19 cellular contexts compared by ENCODE assay signal in the genomic region with DNA sequence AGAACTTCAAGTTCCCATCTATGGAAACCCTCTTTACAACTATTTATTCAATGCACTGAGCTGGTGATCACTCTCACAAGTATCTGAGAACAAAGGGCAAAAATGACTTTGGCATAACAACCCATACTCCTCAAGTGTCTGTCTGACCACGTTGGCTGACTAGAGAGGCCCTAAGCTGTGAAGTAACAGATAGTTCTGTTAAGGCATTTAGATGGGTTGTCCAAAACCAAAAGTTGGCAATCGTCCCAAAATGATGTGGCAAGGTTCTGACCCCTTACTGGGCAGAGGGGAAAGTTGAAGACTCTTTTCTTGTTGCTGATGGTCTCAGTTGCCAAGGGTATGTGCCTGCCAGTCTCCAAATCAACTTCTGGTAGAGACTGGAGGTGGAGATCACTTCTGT.
DNase-seq lines count a peak whose midpoint lies in the region; ATAC-seq and TF ChIP-seq lines count a peak whose summit lies in the region.
"Had no signal": no experiment of that assay in that cellular context is flagged by ENCODE, and none has a peak within 500 bp of the region (broad histone marks: within the 10 kb centered on the region; RNA-seq: fewer than 3 reads in every experiment).

No MANE protein-coding gene starts in this region.

- BruUV-seq in MCF 10A (replicated peaks; lab: Mats Ljungman, UMichigan), result no TSS peak

- no peaks in the 10 kb centered on the region for H3K9me3 Mint-ChIP-seq in MCF 10A (ENCODE audit: unreplicated experiment)
- H3K9me3 Mint-ChIP-seq: CD4-positive, alpha-beta T cell; GM23338; H9 had no signal

- in situ Hi-C loops in gastrocnemius medialis (cut with MboI; ENCODE audit: low sequenced_read_pairs in 4 of 4), result loop anchor here (10.0 to 25.0 kb wide), 4 partner anchors 220 to 1047 kb away; no protein-coding TSS in a partner anchor

- no peak for TF ChIP-seq EP300 in suprapubic skin (IDR thresholded peaks at IDR 0.05)

- H3K4me1 Mint-ChIP-seq in MCF 10A (ENCODE audit: insufficient read depth, unreplicated experiment), result no peaks in the 10 kb centered on the region
- H3K4me1 Mint-ChIP-seq: CD14-positive monocyte; CD8-positive, alpha-beta memory T cell had no signal

- TF ChIP-seq CTCF in MCF 10A (IDR thresholded peaks at IDR 0.05; ENCODE audit: unreplicated experiment), result no peak
- TF ChIP-seq CTCF in breast epithelium (IDR thresholded peaks at IDR 0.05), result no peak
- no peak for TF ChIP-seq CTCF in gastrocnemius medialis (IDR thresholded peaks at IDR 0.05 in 4 of 5, conservative IDR thresholded peaks at IDR 0.05 in 1 of 5)
- no peak for TF ChIP-seq CTCF in suprapubic skin (IDR thresholded peaks at IDR 0.05)

- DNase-seq in MCF 10A (ENCODE audit: unreplicated experiment) (peak; percentile 23), breast epithelium (ENCODE audit: low spot score in 2 of 2) (no peak), OCI-M1 (lab: John Stamatoyannopoulos, UW) (peak; percentile 14), gastrocnemius medialis (no peak), suprapubic skin (ENCODE audit: low spot score in 2 of 2) (no peak), NCI-H2171 (lab: John Stamatoyannopoulos, UW) (no peak)
- DNase-seq: BE2C; CD4-positive, alpha-beta T cell; CD8-positive, alpha-beta memory T cell; DMS 273 treated with DMSO at 0.1 percent for 48 hours; DMS79; EL; GDM1; H9 had no signal

- WGBS in suprapubic skin, result 26% methylated on average over 2 of the region's 2 CpGs

- H3K27ac ChIP-seq in breast epithelium (no peak overlapping the region), gastrocnemius medialis (peak overlapping the region in 3 of 4 donors; percentile 8 to 60 (median 53)), suprapubic skin (no peak overlapping the region)
- H3K27ac ChIP-seq: 22Rv1; BLaER1 treated with 17β-estradiol and CSF1 and Interleukin-3, amounts not matched to agents 10 nM and 100 nM had no signal

- H3K4me1 ChIP-seq in breast epithelium (no peaks in the 10 kb centered on the region), gastrocnemius medialis (peaks cover 28 to 29% of the 10 kb centered on the region in 2 donors), suprapubic skin (no peaks in the 10 kb centered on the region)
- H3K4me1 ChIP-seq: BE2C; BLaER1 treated with 17β-estradiol and CSF1 and Interleukin-3, amounts not matched to agents 10 nM and 100 nM had no signal

- no peaks in the 10 kb centered on the region for H3K9me3 ChIP-seq in breast epithelium
- no peaks in the 10 kb centered on the region for H3K9me3 ChIP-seq in gastrocnemius medialis
- H3K9me3 ChIP-seq in suprapubic skin, result no peaks in the 10 kb centered on the region
- H3K9me3 ChIP-seq: BE2C had no signal

- no peaks in the 10 kb centered on the region for H3K27me3 Mint-ChIP-seq in MCF 10A (ENCODE audit: insufficient read depth, unreplicated experiment)
- H3K27me3 Mint-ChIP-seq: CD4-positive, alpha-beta T cell; CD8-positive, alpha-beta memory T cell had no signal

- no peaks in the 10 kb centered on the region for H3K27me3 ChIP-seq in breast epithelium
- no peaks in the 10 kb centered on the region for H3K27me3 ChIP-seq in gastrocnemius medialis
- no peaks in the 10 kb centered on the region for H3K27me3 ChIP-seq in suprapubic skin
- H3K27me3 ChIP-seq: BE2C; BLaER1 treated with 17β-estradiol and CSF1 and Interleukin-3, amounts not matched to agents 10 nM and 100 nM had no signal

- TF ChIP-seq POLR2A in breast epithelium (IDR thresholded peaks at IDR 0.05), result no peak
- no peak for TF ChIP-seq POLR2A in gastrocnemius medialis (IDR thresholded peaks at IDR 0.05)
- TF ChIP-seq POLR2A in suprapubic skin (IDR thresholded peaks at IDR 0.05), result no peak

- intact Hi-C loops in MCF 10A (cut with micrococcal nuclease), result no loop called here
- intact Hi-C loops in breast epithelium (cut with DNase I; ENCODE audit: low total_unique reads), result no loop called here
- intact Hi-C loops in gastrocnemius medialis (cut with DNase I; ENCODE audit: low total_unique reads), result loop anchor here (5.0 to 10.0 kb wide), 3 partner anchors 220 to 352 kb away; no protein-coding TSS in a partner anchor

- no peak overlapping the region for H3K4me3 Mint-ChIP-seq in MCF 10A (ENCODE audit: unreplicated experiment)
- H3K4me3 Mint-ChIP-seq: CD14-positive monocyte; CD4-positive, alpha-beta T cell; CD8-positive, alpha-beta memory T cell; GM23338; H9 had no signal

- no peak for ATAC-seq in gastrocnemius medialis
- ATAC-seq: GM23338, HCT116 had no signal

- no peak overlapping the region for H3K27ac Mint-ChIP-seq in MCF 10A (ENCODE audit: low read depth, unreplicated experiment)
- H3K27ac Mint-ChIP-seq: CD14-positive monocyte; CD4-positive, alpha-beta T cell; CD8-positive, alpha-beta memory T cell; GM23338; H9 had no signal

- CTCF ChIA-PET in MCF 10A (lab: Yijun Ruan, JAX), result no interaction called here

- H3K4me3 ChIP-seq in breast epithelium, result no peak overlapping the region
- H3K4me3 ChIP-seq in gastrocnemius medialis, result no peak overlapping the region
- no peak overlapping the region for H3K4me3 ChIP-seq in suprapubic skin
- H3K4me3 ChIP-seq: BLaER1 treated with 17β-estradiol and CSF1 and Interleukin-3, amounts not matched to agents 10 nM and 100 nM; GM23338 had no signal

- POLR2A ChIA-PET in MCF 10A (lab: Yijun Ruan, JAX), result no interaction called here

- no peaks in the 10 kb centered on the region for H3K36me3 Mint-ChIP-seq in MCF 10A (ENCODE audit: insufficient read depth, unreplicated experiment)
- H3K36me3 Mint-ChIP-seq: CD14-positive monocyte; CD8-positive, alpha-beta memory T cell had no signal

- H3K36me3 ChIP-seq in breast epithelium, result no peaks in the 10 kb centered on the region
- no peaks in the 10 kb centered on the region for H3K36me3 ChIP-seq in gastrocnemius medialis
- no peaks in the 10 kb centered on the region for H3K36me3 ChIP-seq in suprapubic skin
- H3K36me3 ChIP-seq: BE2C; BLaER1 treated with 17β-estradiol and CSF1 and Interleukin-3, amounts not matched to agents 10 nM and 100 nM had no signal

Comparison
In these comparisons a context has a peak if more than half of its experiments do, and no peak if none do; other contexts are left out.
1. DNase-seq: peak in MCF 10A (single experiment) and OCI-M1 (single experiment); none in breast epithelium (0 of 2), gastrocnemius medialis (0 of 2), suprapubic skin (0 of 2) and NCI-H2171 (single experiment).
2. H3K27ac ChIP-seq: peak in gastrocnemius medialis (3 of 4); none in breast epithelium (0 of 2) and suprapubic skin (single experiment).